Comparison of ENCODE assay signal across 24 cellular contexts in the genomic region with DNA sequence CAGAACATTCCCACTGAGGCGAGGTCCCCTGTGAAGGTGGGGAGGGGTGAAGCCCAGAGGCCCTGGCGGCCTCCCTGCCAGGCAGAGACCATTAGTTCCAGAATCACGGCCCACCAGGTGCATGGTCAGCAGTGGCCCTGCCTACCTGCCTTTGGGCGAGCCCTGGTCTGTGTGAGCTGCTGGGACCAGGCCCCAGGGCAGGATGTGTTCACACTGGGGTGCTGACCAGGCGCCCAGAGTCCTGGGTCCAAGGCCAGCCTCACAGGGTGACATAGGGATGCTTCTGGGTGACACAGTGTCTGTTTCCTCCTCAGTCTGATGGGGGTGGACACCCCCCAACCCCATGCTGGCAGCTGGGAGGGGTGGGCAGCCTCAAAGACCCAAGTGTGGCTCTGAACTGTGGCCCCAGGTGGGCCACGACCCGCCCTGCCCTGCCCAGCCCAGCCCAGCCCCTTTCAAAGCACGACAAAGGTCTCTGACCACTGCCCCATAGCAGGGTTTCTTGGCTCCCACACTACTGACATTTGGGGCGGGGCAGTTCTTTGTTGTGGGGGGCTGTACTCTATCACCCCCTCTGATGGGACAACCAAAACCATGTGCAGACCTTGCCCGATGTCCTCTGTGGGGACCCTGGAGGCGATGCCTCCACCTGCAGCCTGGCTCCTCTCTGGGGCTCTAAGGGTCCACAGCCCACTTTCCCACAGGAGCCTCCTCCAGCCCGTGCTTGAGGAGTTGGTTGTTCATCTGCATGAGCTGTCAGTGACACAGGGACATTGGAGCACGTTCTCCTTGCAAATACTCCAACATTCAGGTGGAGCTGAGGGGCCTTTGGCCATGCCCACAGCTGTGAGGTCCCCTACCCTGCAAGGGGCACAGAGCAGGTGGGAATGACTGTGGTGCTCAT. TPM values are rescaled to one million over a fixed set of nuclear protein-coding genes. Genes with fewer than 3 reads are reported as not detected.
A peak's percentile ranks its signal among the peaks of the same experiment; 100 is the strongest.
DNase-seq lines count a peak whose midpoint lies in the region; ATAC-seq and TF ChIP-seq lines count a peak whose summit lies in the region.
"Had no signal": no experiment of that assay in that cellular context is flagged by ENCODE, and none has a peak within 500 bp of the region (broad histone marks: within the 10 kb centered on the region; RNA-seq: fewer than 3 reads in every experiment).

No MANE protein-coding gene starts in this region.

- intact Hi-C loops in left ventricle myocardium superior (cut with micrococcal nuclease) (no loop called here), ovary (cut with DNase I) (no loop called here), vagina (cut with DNase I) (loop anchor here (5.0 kb wide), 1 partner anchor 269 kb away; no protein-coding TSS in a partner anchor)

- no peak overlapping the region for H3K4me3 Mint-ChIP-seq in activated naive CD8-positive, alpha-beta T cell treated with anti-CD3 and anti-CD28 coated beads, Interleukin-2, amount 10 ng/mL, durations not matched to agents 7 days and 5 days
- no peak overlapping the region for H3K4me3 Mint-ChIP-seq in activated naive CD8-positive, alpha-beta T cell treated with anti-CD3 and anti-CD28 coated beads, Interleukin-2, amount 50 U/mL, for 24 hours
- H3K4me3 Mint-ChIP-seq: CD4-positive, alpha-beta T cell; naive B cell; stimulated activated effector memory CD8-positive, alpha-beta T cell treated with anti-CD3 and anti-CD28 coated beads, Interleukin-12 subunit alpha, Interleukin-12 subunit beta, amount 100 ng/mL, for 72 hours had no signal

- no peaks in the 10 kb centered on the region for H3K27me3 ChIP-seq in ovary
- no peaks in the 10 kb centered on the region for H3K27me3 ChIP-seq in vagina
- H3K27me3 ChIP-seq: thyroid gland had no signal

- POLR2A ChIA-PET in activated naive CD8-positive, alpha-beta T cell treated with anti-CD3 and anti-CD28 coated beads, Interleukin-2, amount 10 ng/mL, durations not matched to agents 7 days and 5 days (lab: Charles Lee) = no interaction called here

- TF ChIP-seq POLR2A in ovary (IDR thresholded peaks at IDR 0.05) (no peak), vagina (IDR thresholded peaks at IDR 0.05) (no peak)

- no peaks in the 10 kb centered on the region for H3K9me3 ChIP-seq in ovary
- H3K9me3 ChIP-seq in vagina = no peaks in the 10 kb centered on the region
- H3K9me3 ChIP-seq: esophagus squamous epithelium, thyroid gland had no signal

- no peaks in the 10 kb centered on the region for H3K4me1 ChIP-seq in ovary (ENCODE audit: insufficient read depth)
- no peaks in the 10 kb centered on the region for H3K4me1 ChIP-seq in vagina
- H3K4me1 ChIP-seq: thyroid gland had no signal

- no peak overlapping the region for H3K4me3 ChIP-seq in ovary
- H3K4me3 ChIP-seq in vagina = no peak overlapping the region
- H3K4me3 ChIP-seq: esophagus squamous epithelium, thyroid gland had no signal

- H3K27ac ChIP-seq in ovary = no peak overlapping the region
- H3K27ac ChIP-seq in vagina = no peak overlapping the region
- H3K27ac ChIP-seq: thyroid gland had no signal

- no peak overlapping the region for H3K27ac Mint-ChIP-seq in activated naive CD8-positive, alpha-beta T cell treated with anti-CD3 and anti-CD28 coated beads, Interleukin-2, amount 10 ng/mL, durations not matched to agents 7 days and 5 days
- H3K27ac Mint-ChIP-seq in activated naive CD8-positive, alpha-beta T cell treated with anti-CD3 and anti-CD28 coated beads, Interleukin-2, amount 50 U/mL, for 24 hours = no peak overlapping the region
- H3K27ac Mint-ChIP-seq: activated naive CD4-positive, alpha-beta T cell treated with anti-CD3 and anti-CD28 coated beads, Interleukin-2, amount 50 U/mL, for 72 hours; CD4-positive, alpha-beta T cell; stimulated activated effector memory CD8-positive, alpha-beta T cell treated with anti-CD3 and anti-CD28 coated beads, Interleukin-12 subunit alpha, Interleukin-12 subunit beta, amount 100 ng/mL, for 72 hours had no signal

- no peaks in the 10 kb centered on the region for H3K36me3 Mint-ChIP-seq in activated naive CD8-positive, alpha-beta T cell treated with anti-CD3 and anti-CD28 coated beads, Interleukin-2, amount 10 ng/mL, durations not matched to agents 7 days and 5 days
- no peaks in the 10 kb centered on the region for H3K36me3 Mint-ChIP-seq in activated naive CD8-positive, alpha-beta T cell treated with anti-CD3 and anti-CD28 coated beads, Interleukin-2, amount 50 U/mL, for 24 hours (ENCODE audit: low read depth)
- H3K36me3 Mint-ChIP-seq: activated naive CD4-positive, alpha-beta T cell treated with anti-CD3 and anti-CD28 coated beads, Interleukin-2, amount 50 U/mL, for 72 hours; naive B cell; stimulated activated effector memory CD8-positive, alpha-beta T cell treated with anti-CD3 and anti-CD28 coated beads, Interleukin-12 subunit alpha, Interleukin-12 subunit beta, amount 100 ng/mL, for 72 hours had no signal

- no peaks in the 10 kb centered on the region for H3K9me3 Mint-ChIP-seq in activated naive CD8-positive, alpha-beta T cell treated with anti-CD3 and anti-CD28 coated beads, Interleukin-2, amount 10 ng/mL, durations not matched to agents 7 days and 5 days
- H3K9me3 Mint-ChIP-seq in activated naive CD8-positive, alpha-beta T cell treated with anti-CD3 and anti-CD28 coated beads, Interleukin-2, amount 50 U/mL, for 24 hours = no peaks in the 10 kb centered on the region
- H3K9me3 Mint-ChIP-seq: activated naive CD4-positive, alpha-beta T cell treated with anti-CD3 and anti-CD28 coated beads, Interleukin-2, amount 50 U/mL, for 72 hours; CD4-positive, alpha-beta T cell; naive B cell; stimulated activated effector memory CD8-positive, alpha-beta T cell treated with anti-CD3 and anti-CD28 coated beads, Interleukin-12 subunit alpha, Interleukin-12 subunit beta, amount 100 ng/mL, for 72 hours had no signal

- no peaks in the 10 kb centered on the region for H3K36me3 ChIP-seq in ovary
- no peaks in the 10 kb centered on the region for H3K36me3 ChIP-seq in vagina
- H3K36me3 ChIP-seq: esophagus squamous epithelium, thyroid gland had no signal

- H3K27me3 Mint-ChIP-seq in activated naive CD8-positive, alpha-beta T cell treated with anti-CD3 and anti-CD28 coated beads, Interleukin-2, amount 10 ng/mL, durations not matched to agents 7 days and 5 days = no peaks in the 10 kb centered on the region
- H3K27me3 Mint-ChIP-seq in activated naive CD8-positive, alpha-beta T cell treated with anti-CD3 and anti-CD28 coated beads, Interleukin-2, amount 50 U/mL, for 24 hours = peaks cover 2% of the 10 kb centered on the region

- peak; percentile 20 for DNase-seq in activated naive CD8-positive, alpha-beta T cell treated with anti-CD3 and anti-CD28 coated beads, Interleukin-2, amount 10 ng/mL, durations not matched to agents 7 days and 5 days
- DNase-seq in activated naive CD8-positive, alpha-beta T cell treated with anti-CD3 and anti-CD28 coated beads, Interleukin-2, amount 50 U/mL, for 24 hours = no peak
- DNase-seq in left ventricle myocardium superior (peak; percentile 16), ovary (peak in 3 of 5 donors; percentile 5 to 7 (median 7)), vagina (ENCODE audit: extremely low spot score in 2 of 2) (peak; percentile 74), hippocampal formation (lab: John Stamatoyannopoulos, UW) (no peak), NCI-H187 (lab: John Stamatoyannopoulos, UW) (no peak)
- DNase-seq: activated CD4-positive, alpha-beta T cell treated with anti-CD3 and anti-CD28 coated beads for 4 hours; DMS79; esophagus squamous epithelium; Karpas-422; naive B cell; NCI-H1092; NCI-H748 treated with DMSO at 0.1 percent for 48 hours; OCI-M1; T-helper 9 cell had no signal

- WGBS in ovary, 3 donors = 86 to 90% (median 89%) methylated on average over 11 to 13 of the region's 13 CpGs

- no peaks in the 10 kb centered on the region for H3K4me1 Mint-ChIP-seq in activated naive CD8-positive, alpha-beta T cell treated with anti-CD3 and anti-CD28 coated beads, Interleukin-2, amount 10 ng/mL, durations not matched to agents 7 days and 5 days
- no peaks in the 10 kb centered on the region for H3K4me1 Mint-ChIP-seq in activated naive CD8-positive, alpha-beta T cell treated with anti-CD3 and anti-CD28 coated beads, Interleukin-2, amount 50 U/mL, for 24 hours
- H3K4me1 Mint-ChIP-seq: naive B cell; stimulated activated effector memory CD8-positive, alpha-beta T cell treated with anti-CD3 and anti-CD28 coated beads, Interleukin-12 subunit alpha, Interleukin-12 subunit beta, amount 100 ng/mL, for 72 hours had no signal

- TF ChIP-seq EP300 in ovary (IDR thresholded peaks at IDR 0.05) = no peak

- ATAC-seq in activated naive CD8-positive, alpha-beta T cell treated with anti-CD3 and anti-CD28 coated beads, Interleukin-2, amount 10 ng/mL, durations not matched to agents 7 days and 5 days (ENCODE audit: low read depth) = no peak
- no peak for ATAC-seq in activated naive CD8-positive, alpha-beta T cell treated with anti-CD3 and anti-CD28 coated beads, Interleukin-2, amount 50 U/mL, for 24 hours
- ATAC-seq in left ventricle myocardium superior (no peak), GM18907 (IDR thresholded peaks at IDR 0.05; ENCODE audit: unreplicated experiment) (no peak)
- ATAC-seq: activated naive CD4-positive, alpha-beta T cell treated with anti-CD3 and anti-CD28 coated beads, Interleukin-2, amount 50 U/mL, for 72 hours; stimulated activated effector memory CD8-positive, alpha-beta T cell treated with anti-CD3 and anti-CD28 coated beads, Interleukin-12 subunit alpha, Interleukin-12 subunit beta, amount 100 ng/mL, for 72 hours had no signal

- TF ChIP-seq CTCF in ovary (IDR thresholded peaks at IDR 0.05) (no peak), vagina (IDR thresholded peaks at IDR 0.05) (no peak)

RNA-seq across cellular contexts. Expression of gene SLC41A3, which starts 44.8 kb away (rescaled TPM):
- 10 to 100 TPM; 32.2 to 32.4 TPM for total RNA-seq in activated naive CD8-positive, alpha-beta T cell treated with anti-CD3 and anti-CD28 coated beads, Interleukin-2, amount 10 ng/mL, durations not matched to agents 7 days and 5 days
- 35.4 TPM for total RNA-seq in left ventricle myocardium superior
- 100 to 1,000 TPM in 1 of 7 donors, 10 to 100 TPM in 6; 58.1 to 107 (median 85.9) TPM for total RNA-seq in ovary
- polyA plus RNA-seq in ovary = 10 to 100 TPM; 58.5 to 70.6 TPM
- total RNA-seq in vagina = 62.9 TPM

RNA-seq across cellular contexts. Expression of gene ALDH1L1, which starts 51.6 kb away (rescaled TPM):
- total RNA-seq in activated naive CD8-positive, alpha-beta T cell treated with anti-CD3 and anti-CD28 coated beads, Interleukin-2, amount 10 ng/mL, durations not matched to agents 7 days and 5 days = not detected
- 16.6 TPM for total RNA-seq in left ventricle myocardium superior
- total RNA-seq in ovary = 10 to 100 TPM; 24.6 to 85.5 (median 48.8) TPM
- polyA plus RNA-seq in ovary = 10 to 100 TPM in 1 of 2 donors, 1 to 10 TPM in 1; 8.3 to 45.1 TPM
- total RNA-seq in vagina = 19.2 TPM
- total RNA-seq: CD4-positive, alpha-beta T cell; dermis blood vessel endothelial cell; glomerular endothelial cell; pulmonary artery endothelial cell had no signal

Comparison
In these comparisons a context has a peak if more than half of its experiments do, and no peak if none do; other contexts are left out.
1. DNase-seq: peak in activated naive CD8-positive, alpha-beta T cell treated with anti-CD3 and anti-CD28 coated beads, Interleukin-2, amount 10 ng/mL, durations not matched to agents 7 days and 5 days (single experiment), left ventricle myocardium superior (single experiment), ovary (3 of 5) and vagina (2 of 2); none in activated naive CD8-positive, alpha-beta T cell treated with anti-CD3 and anti-CD28 coated beads, Interleukin-2, amount 50 U/mL, for 24 hours (single experiment), hippocampal formation (0 of 2) and NCI-H187 (0 of 2).
2. RNA of gene ALDH1L1, which starts 51.6 kb away (total RNA-seq): 24.6 to 85.5 TPM in ovary, 19.2 TPM in vagina (single experiment) and 16.6 TPM in left ventricle myocardium superior (single experiment); not detected in activated naive CD8-positive, alpha-beta T cell treated with anti-CD3 and anti-CD28 coated beads, Interleukin-2, amount 10 ng/mL, durations not matched to agents 7 days and 5 days; every median in the first group is over 10 times any median in the second.